8 cellular contexts compared by ENCODE assay signal in genomic region chr21:32412998-32413504, GRCh38. TPM values are rescaled to one million over a fixed set of nuclear protein-coding genes. Genes with fewer than 3 reads are reported as not detected.
DNase-seq lines count a peak whose midpoint lies in the region; ATAC-seq, FAIRE-seq and TF ChIP-seq lines count a peak whose summit lies in the region.

No MANE protein-coding gene starts in this region.

- H3K9me3 Mint-ChIP-seq in endothelial cell (ENCODE audit: unreplicated experiment): no peaks in the 10 kb centered on the region

- no peak overlapping the region for H3K27ac Mint-ChIP-seq in endothelial cell (ENCODE audit: unreplicated experiment)

- H3K36me3 Mint-ChIP-seq in endothelial cell (ENCODE audit: low read depth, unreplicated experiment): peaks cover 3% of the 10 kb centered on the region

- DNase-seq in EL: peak; percentile 23
- no peak for DNase-seq in endothelial cell (ENCODE audit: low spot score)
- DNase-seq in myocyte (ENCODE audit: low read depth): peak; percentile 11
- DNase-seq in GM19239 (ENCODE audit: insufficient read length, low spot score): no peak

- peak overlapping the region; percentile 66 for H3K4me3 Mint-ChIP-seq in endothelial cell (ENCODE audit: unreplicated experiment)

- H3K27me3 Mint-ChIP-seq in endothelial cell (ENCODE audit: unreplicated experiment): peaks cover 13% of the 10 kb centered on the region

- peaks cover 3% of the 10 kb centered on the region for H3K4me1 Mint-ChIP-seq in endothelial cell (ENCODE audit: unreplicated experiment)

- ATAC-seq in SK-N-SH treated with all-trans-retinoic acid at 6 μM for 48 hours (peak; percentile 4; the same call in 2 of the 3 replicates), HG03196 (IDR thresholded peaks at IDR 0.05; ENCODE audit: unreplicated experiment) (no peak), HG03139 (IDR thresholded peaks at IDR 0.05; ENCODE audit: unreplicated experiment) (no peak), HG03432 (IDR thresholded peaks at IDR 0.05; ENCODE audit: unreplicated experiment) (no peak)

- no peak for TF ChIP-seq CTCF in endothelial cell (IDR thresholded peaks at IDR 0.05; ENCODE audit: unreplicated experiment)

- FAIRE-seq in GM19239 (lab: Jason Lieb, UNC): no peak

TF ChIP-seq in SK-N-SH treated with all-trans-retinoic acid at 6 μM for 48 hours, 23 proteins besides CTCF, POLR2A, EP300 and RAD21:
- TF ChIP-seq, protein P1, sequence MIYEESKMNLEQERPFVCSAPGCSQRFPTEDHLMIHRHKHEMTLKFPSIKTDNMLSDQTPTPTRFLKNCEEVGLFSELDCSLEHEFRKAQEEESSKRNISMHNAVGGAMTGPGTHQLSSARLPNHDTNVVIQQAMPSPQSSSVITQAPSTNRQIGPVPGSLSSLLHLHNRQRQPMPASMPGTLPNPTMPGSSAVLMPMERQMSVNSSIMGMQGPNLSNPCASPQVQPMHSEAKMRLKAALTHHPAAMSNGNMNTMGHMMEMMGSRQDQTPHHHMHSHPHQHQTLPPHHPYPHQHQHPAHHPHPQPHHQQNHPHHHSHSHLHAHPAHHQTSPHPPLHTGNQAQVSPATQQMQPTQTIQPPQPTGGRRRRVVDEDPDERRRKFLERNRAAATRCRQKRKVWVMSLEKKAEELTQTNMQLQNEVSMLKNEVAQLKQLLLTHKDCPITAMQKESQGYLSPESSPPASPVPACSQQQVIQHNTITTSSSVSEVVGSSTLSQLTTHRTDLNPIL (CRISPR knock-in tag; IDR thresholded peaks at IDR 0.05; ENCODE audit: low read depth): no peak
- no peak for TF ChIP-seq ESRRG (CRISPR knock-in tag; IDR thresholded peaks at IDR 0.05)
- no peak for TF ChIP-seq ARNTL (CRISPR knock-in tag; IDR thresholded peaks at IDR 0.05; ENCODE audit: borderline replicate concordance, low read depth)
- no peak for TF ChIP-seq TOX (CRISPR knock-in tag; IDR thresholded peaks at IDR 0.05; ENCODE audit: borderline replicate concordance)
- no peak for TF ChIP-seq CSRNP3 (CRISPR knock-in tag; IDR thresholded peaks at IDR 0.05)
- TF ChIP-seq, protein P2, sequence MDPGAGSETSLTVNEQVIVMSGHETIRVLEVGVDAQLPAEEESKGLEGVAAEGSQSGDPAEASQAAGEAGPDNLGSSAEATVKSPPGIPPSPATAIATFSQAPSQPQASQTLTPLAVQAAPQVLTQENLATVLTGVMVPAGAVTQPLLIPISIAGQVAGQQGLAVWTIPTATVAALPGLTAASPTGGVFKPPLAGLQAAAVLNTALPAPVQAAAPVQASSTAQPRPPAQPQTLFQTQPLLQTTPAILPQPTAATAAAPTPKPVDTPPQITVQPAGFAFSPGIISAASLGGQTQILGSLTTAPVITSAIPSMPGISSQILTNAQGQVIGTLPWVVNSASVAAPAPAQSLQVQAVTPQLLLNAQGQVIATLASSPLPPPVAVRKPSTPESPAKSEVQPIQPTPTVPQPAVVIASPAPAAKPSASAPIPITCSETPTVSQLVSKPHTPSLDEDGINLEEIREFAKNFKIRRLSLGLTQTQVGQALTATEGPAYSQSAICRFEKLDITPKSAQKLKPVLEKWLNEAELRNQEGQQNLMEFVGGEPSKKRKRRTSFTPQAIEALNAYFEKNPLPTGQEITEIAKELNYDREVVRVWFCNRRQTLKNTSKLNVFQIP (CRISPR knock-in tag; IDR thresholded peaks at IDR 0.05; ENCODE audit: borderline replicate concordance, low read depth): no peak
- no peak for TF ChIP-seq OSR1 (CRISPR knock-in tag; IDR thresholded peaks at IDR 0.05)
- TF ChIP-seq PATZ1 (CRISPR knock-in tag; IDR thresholded peaks at IDR 0.05; ENCODE audit: borderline replicate concordance): no peak
- no peak for TF ChIP-seq ZNF70 (CRISPR knock-in tag; IDR thresholded peaks at IDR 0.05)
- TF ChIP-seq RARB (CRISPR knock-in tag; IDR thresholded peaks at IDR 0.05): no peak
- no peak for TF ChIP-seq CSDC2 (CRISPR knock-in tag; IDR thresholded peaks at IDR 0.05)
- no peak for TF ChIP-seq ZFP30 (CRISPR knock-in tag; IDR thresholded peaks at IDR 0.05)
TF ChIP-seq in SK-N-SH treated with all-trans-retinoic acid at 6 μM for 48 hours: peak in this region for 0.

RNA-seq across cellular contexts. Expression of gene EVA1C, which starts 0.5 kb away (rescaled TPM):
- 1.1 TPM for total RNA-seq in endothelial cell (ENCODE audit: unreplicated experiment)
- 1.0 and 1.9 TPM in 2 replicates for total RNA-seq in myocyte
- polyA plus RNA-seq in myocyte (2012): 0.44 TPM

RNA-seq across cellular contexts. Expression of gene URB1, which starts 20.2 kb away (rescaled TPM):
- 10.6 TPM for total RNA-seq in endothelial cell (ENCODE audit: unreplicated experiment)
- 42.1 and 42.8 TPM in 2 replicates for total RNA-seq in myocyte
- 13.4 TPM for polyA plus RNA-seq in myocyte (2012)

Comparison
In these comparisons a context has a peak if more than half of its experiments do, and no peak if none do; other contexts are left out.
1. DNase-seq: peak in EL (single experiment) and myocyte (single experiment); none in endothelial cell (single experiment) and GM19239 (single experiment).